Comparison of ENCODE assay signal across 1 cellular context in the genomic region with DNA sequence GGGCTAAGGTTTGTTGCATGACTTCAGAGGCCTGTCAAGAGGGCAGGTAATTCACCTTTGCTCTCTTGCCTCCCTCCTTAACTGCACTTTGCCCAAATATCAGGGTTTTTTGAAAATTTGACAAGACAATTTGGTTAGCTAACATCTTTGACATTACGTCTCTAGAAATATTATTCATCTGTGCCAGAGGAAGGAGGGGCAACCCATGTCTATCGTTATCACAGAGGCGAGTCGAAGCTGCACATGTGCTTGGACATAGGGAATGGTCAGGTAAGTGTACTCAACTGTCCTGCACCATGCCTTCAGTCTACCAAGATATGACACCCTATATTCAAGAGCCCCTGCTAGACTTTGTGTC.
TF ChIP-seq lines count a peak whose summit lies in the region.

No MANE protein-coding gene starts in this region.

TF ChIP-seq in GM23338, 12 proteins besides CTCF, POLR2A, EP300 and RAD21 (continued from another document):
- TF ChIP-seq, protein P1, sequence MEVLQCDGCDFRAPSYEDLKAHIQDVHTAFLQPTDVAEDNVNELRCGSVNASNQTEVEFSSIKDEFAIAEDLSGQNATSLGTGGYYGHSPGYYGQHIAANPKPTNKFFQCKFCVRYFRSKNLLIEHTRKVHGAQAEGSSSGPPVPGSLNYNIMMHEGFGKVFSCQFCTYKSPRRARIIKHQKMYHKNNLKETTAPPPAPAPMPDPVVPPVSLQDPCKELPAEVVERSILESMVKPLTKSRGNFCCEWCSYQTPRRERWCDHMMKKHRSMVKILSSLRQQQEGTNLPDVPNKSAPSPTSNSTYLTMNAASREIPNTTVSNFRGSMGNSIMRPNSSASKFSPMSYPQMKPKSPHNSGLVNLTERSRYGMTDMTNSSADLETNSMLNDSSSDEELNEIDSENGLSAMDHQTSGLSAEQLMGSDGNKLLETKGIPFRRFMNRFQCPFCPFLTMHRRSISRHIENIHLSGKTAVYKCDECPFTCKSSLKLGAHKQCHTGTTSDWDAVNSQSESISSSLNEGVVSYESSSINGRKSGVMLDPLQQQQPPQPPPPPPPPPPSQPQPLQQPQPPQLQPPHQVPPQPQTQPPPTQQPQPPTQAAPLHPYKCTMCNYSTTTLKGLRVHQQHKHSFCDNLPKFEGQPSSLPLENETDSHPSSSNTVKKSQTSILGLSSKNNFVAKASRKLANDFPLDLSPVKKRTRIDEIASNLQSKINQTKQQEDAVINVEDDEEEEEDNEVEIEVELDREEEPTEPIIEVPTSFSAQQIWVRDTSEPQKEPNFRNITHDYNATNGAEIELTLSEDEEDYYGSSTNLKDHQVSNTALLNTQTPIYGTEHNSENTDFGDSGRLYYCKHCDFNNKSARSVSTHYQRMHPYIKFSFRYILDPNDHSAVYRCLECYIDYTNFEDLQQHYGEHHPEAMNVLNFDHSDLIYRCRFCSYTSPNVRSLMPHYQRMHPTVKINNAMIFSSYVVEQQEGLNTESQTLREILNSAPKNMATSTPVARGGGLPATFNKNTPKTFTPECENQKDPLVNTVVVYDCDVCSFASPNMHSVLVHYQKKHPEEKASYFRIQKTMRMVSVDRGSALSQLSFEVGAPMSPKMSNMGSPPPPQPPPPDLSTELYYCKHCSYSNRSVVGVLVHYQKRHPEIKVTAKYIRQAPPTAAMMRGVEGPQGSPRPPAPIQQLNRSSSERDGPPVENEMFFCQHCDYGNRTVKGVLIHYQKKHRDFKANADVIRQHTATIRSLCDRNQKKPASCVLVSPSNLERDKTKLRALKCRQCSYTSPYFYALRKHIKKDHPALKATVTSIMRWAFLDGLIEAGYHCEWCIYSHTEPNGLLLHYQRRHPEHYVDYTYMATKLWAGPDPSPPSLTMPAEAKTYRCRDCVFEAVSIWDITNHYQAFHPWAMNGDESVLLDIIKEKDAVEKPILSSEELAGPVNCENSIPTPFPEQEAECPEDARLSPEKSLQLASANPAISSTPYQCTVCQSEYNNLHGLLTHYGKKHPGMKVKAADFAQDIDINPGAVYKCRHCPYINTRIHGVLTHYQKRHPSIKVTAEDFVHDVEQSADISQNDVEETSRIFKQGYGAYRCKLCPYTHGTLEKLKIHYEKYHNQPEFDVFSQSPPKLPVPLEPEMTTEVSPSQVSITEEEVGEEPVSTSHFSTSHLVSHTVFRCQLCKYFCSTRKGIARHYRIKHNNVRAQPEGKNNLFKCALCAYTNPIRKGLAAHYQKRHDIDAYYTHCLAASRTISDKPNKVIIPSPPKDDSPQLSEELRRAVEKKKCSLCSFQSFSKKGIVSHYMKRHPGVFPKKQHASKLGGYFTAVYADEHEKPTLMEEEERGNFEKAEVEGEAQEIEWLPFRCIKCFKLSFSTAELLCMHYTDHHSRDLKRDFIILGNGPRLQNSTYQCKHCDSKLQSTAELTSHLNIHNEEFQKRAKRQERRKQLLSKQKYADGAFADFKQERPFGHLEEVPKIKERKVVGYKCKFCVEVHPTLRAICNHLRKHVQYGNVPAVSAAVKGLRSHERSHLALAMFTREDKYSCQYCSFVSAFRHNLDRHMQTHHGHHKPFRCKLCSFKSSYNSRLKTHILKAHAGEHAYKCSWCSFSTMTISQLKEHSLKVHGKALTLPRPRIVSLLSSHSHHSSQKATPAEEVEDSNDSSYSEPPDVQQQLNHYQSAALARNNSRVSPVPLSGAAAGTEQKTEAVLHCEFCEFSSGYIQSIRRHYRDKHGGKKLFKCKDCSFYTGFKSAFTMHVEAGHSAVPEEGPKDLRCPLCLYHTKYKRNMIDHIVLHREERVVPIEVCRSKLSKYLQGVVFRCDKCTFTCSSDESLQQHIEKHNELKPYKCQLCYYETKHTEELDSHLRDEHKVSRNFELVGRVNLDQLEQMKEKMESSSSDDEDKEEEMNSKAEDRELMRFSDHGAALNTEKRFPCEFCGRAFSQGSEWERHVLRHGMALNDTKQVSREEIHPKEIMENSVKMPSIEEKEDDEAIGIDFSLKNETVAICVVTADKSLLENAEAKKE (CRISPR knock-in tag; IDR thresholded peaks at IDR 0.05): no peak
